23 cellular contexts compared by ENCODE assay signal in genomic region chr11:68872216-68873003, GRCh38. TPM values are rescaled to one million over a fixed set of nuclear protein-coding genes. Genes with fewer than 3 reads are reported as not detected.
DNase-seq lines count a peak whose midpoint lies in the region; ATAC-seq and TF ChIP-seq lines count a peak whose summit lies in the region.
"Had no signal": no experiment of that assay in that cellular context is flagged by ENCODE, and none has a peak within 500 bp of the region (broad histone marks: within the 10 kb centered on the region; RNA-seq: fewer than 3 reads in every experiment).

No MANE protein-coding gene starts in this region.

- intact Hi-C loops in Right ventricle myocardium superior (cut with DNase I) = no loop called here
- intact Hi-C loops in ascending aorta (cut with DNase I) = loop anchor here (2.0 kb wide), 1 partner anchor 18 kb away; no protein-coding TSS in a partner anchor
- intact Hi-C loops in stomach (cut with DNase I; ENCODE audit: low total_unique reads) = no loop called here

- no peak overlapping the region for H3K4me3 ChIP-seq in right atrium auricular region
- peak overlapping the region; percentile 21 to 30 for H3K4me3 ChIP-seq in ascending aorta
- H3K4me3 ChIP-seq in fibroblast of pulmonary artery (replicated peaks; ENCODE audit: low read depth, low read length) = no peak overlapping the region
- no peak overlapping the region for H3K4me3 ChIP-seq in stomach

- DNase-seq in Right ventricle myocardium superior (no peak), right atrium auricular region (ENCODE audit: low spot score) (no peak), ascending aorta (ENCODE audit: low spot score in 2 of 2) (no peak), fibroblast of pulmonary artery (ENCODE audit: low read depth) (peak; percentile 20), stromal cell of bone marrow (ENCODE audit: low read depth) (peak; percentile 34), T-helper 9 cell (no peak), NCI-H524 treated with DMSO at 0.1 percent for 48 hours (lab: John Stamatoyannopoulos, UW) (no peak), stomach (no peak)
- DNase-seq: activated CD4-positive, alpha-beta T cell treated with anti-CD3 and anti-CD28 coated beads for 48 hours; activated effector memory CD4-positive, alpha-beta T cell treated with Interleukin-2 at 50 U/mL for 16 hours; activated naive CD8-positive, alpha-beta T cell treated with anti-CD3 and anti-CD28 coated beads, Interleukin-2, amount 50 U/mL, for 24 hours; CD4-positive, CD25-positive, alpha-beta regulatory T cell; cerebellar nuclear complex; DMS153; H9; hypothalamus; kidney; naive thymus-derived CD4-positive, alpha-beta T cell; NCI-H187 treated with DMSO at 0.1 percent for 48 hours; NCI-H510A; stimulated activated CD4-positive, alpha-beta T cell treated with anti-CD3 and anti-CD28 coated beads, Interleukin-2, amount 100 ng/mL, for 48 hours; SW 1271 had no signal

- H3K9me3 ChIP-seq in right atrium auricular region (no peaks in the 10 kb centered on the region), ascending aorta (no peaks in the 10 kb centered on the region), stomach (no peaks in the 10 kb centered on the region)

- H3K27ac ChIP-seq in right atrium auricular region (peak overlapping the region in 1 of 2 donors; percentile 10), ascending aorta (peak overlapping the region; percentile 40 to 78), stomach (peak overlapping the region in 1 of 5 donors; percentile 2)
- H3K27ac ChIP-seq: HL-60 had no signal

- H3K4me1 ChIP-seq in right atrium auricular region (peaks cover 0 to 40% of the 10 kb centered on the region in 2 donors), ascending aorta (peaks cover 9 to 47% of the 10 kb centered on the region in 2 donors), stomach (peaks cover 4 to 48% (median 39%) of the 10 kb centered on the region in 4 donors)

- peak; percentile 46 for ATAC-seq in Right ventricle myocardium superior (ENCODE audit: poor library complexity)
- ATAC-seq: activated naive CD8-positive, alpha-beta T cell treated with anti-CD3 and anti-CD28 coated beads, Interleukin-2, amount 50 U/mL, for 24 hours; naive thymus-derived CD4-positive, alpha-beta T cell had no signal

- WGBS in stomach, 5 donors = 43 to 67% (median 51%) methylated on average over 12 of the region's 12 CpGs

- TF ChIP-seq POLR2A in stomach (IDR thresholded peaks at IDR 0.05) = no peak

- no peak for TF ChIP-seq EP300 in stomach (IDR thresholded peaks at IDR 0.05)

- H3K36me3 ChIP-seq in right atrium auricular region = no peaks in the 10 kb centered on the region
- no peaks in the 10 kb centered on the region for H3K36me3 ChIP-seq in ascending aorta
- H3K36me3 ChIP-seq in stomach = no peaks in the 10 kb centered on the region

- H3K27me3 ChIP-seq in right atrium auricular region (no peaks in the 10 kb centered on the region), ascending aorta (no peaks in the 10 kb centered on the region), stomach (no peaks in the 10 kb centered on the region)

- no peak for TF ChIP-seq CTCF in right atrium auricular region (IDR thresholded peaks at IDR 0.05)
- no peak for TF ChIP-seq CTCF in ascending aorta (IDR thresholded peaks at IDR 0.05)
- TF ChIP-seq CTCF in fibroblast of pulmonary artery (IDR thresholded peaks at IDR 0.05; ENCODE audit: low read length, missing control alignments) = no peak
- no peak for TF ChIP-seq CTCF in stomach (IDR thresholded peaks at IDR 0.05)

RNA-seq across cellular contexts. Expression of gene CPT1A, which starts 30.7 kb away (rescaled TPM):
- total RNA-seq in Right ventricle myocardium superior = 77.1 TPM
- total RNA-seq in right atrium auricular region = 10 to 100 TPM; 53.1 to 56.3 TPM
- 76.3 TPM for total RNA-seq in ascending aorta
- total RNA-seq in stomach = 100 to 1,000 TPM in 1 of 5 donors, 10 to 100 TPM in 4; 17.0 to 103 (median 61.7) TPM
- polyA plus RNA-seq in stomach = 10 to 100 TPM in 2 of 3 donors, 1 to 10 TPM in 1; 7.0 to 10.5 (median 10.3) TPM

RNA-seq across cellular contexts. Expression of gene MRPL21, which starts 31.2 kb away (rescaled TPM):
- total RNA-seq in Right ventricle myocardium superior = 124 TPM
- total RNA-seq in right atrium auricular region = 10 to 100 TPM; 63.2 to 87.3 TPM
- total RNA-seq in ascending aorta = 14.2 TPM
- total RNA-seq in stomach = 100 to 1,000 TPM in 2 of 5 donors, 10 to 100 TPM in 3; 30.6 to 185 (median 56.7) TPM
- polyA plus RNA-seq in stomach = 100 to 1,000 TPM in 1 of 3 donors, 10 to 100 TPM in 2; 92.1 to 112 (median 93.1) TPM

RNA-seq across cellular contexts. Expression of gene IGHMBP2, which starts 31.3 kb away (rescaled TPM):
- 13.5 TPM for total RNA-seq in Right ventricle myocardium superior
- 1 to 10 TPM; 8.5 to 8.8 TPM for total RNA-seq in right atrium auricular region
- total RNA-seq in ascending aorta = 52.0 TPM
- total RNA-seq in stomach = 100 to 1,000 TPM in 1 of 5 donors, 10 to 100 TPM in 3, 1 to 10 TPM in 1; 8.8 to 133 (median 25.6) TPM
- 10 to 100 TPM in 2 of 3 donors, 1 to 10 TPM in 1; 9.2 to 14.2 (median 11.3) TPM for polyA plus RNA-seq in stomach

Comparison
In these comparisons a context has a peak if more than half of its experiments do, and no peak if none do; other contexts are left out.
1. DNase-seq: peak in fibroblast of pulmonary artery (single experiment) and stromal cell of bone marrow (single experiment); none in Right ventricle myocardium superior (single experiment), right atrium auricular region (single experiment), ascending aorta (0 of 2), T-helper 9 cell (single experiment), NCI-H524 treated with DMSO at 0.1 percent for 48 hours (single experiment) and stomach (single experiment).
2. H3K4me3 ChIP-seq: peak in ascending aorta (2 of 2); none in right atrium auricular region (0 of 2), fibroblast of pulmonary artery (single experiment) and stomach (0 of 4).